In genomic region chr5:66694036-66694435, GRCh38 we compare ENCODE assay signal across 20 cellular contexts.
A peak's percentile ranks its signal among the peaks of the same experiment; 100 is the strongest.
DNase-seq lines count a peak whose midpoint lies in the region; ATAC-seq and TF ChIP-seq lines count a peak whose summit lies in the region.
"Had no signal": no experiment of that assay in that cellular context is flagged by ENCODE, and none has a peak within 500 bp of the region (broad histone marks: within the 10 kb centered on the region; RNA-seq: fewer than 3 reads in every experiment).

No MANE protein-coding gene starts in this region.

- H3K9me3 ChIP-seq in HEK293 (ENCODE audit: control insufficient read depth, insufficient read depth, low read depth, low read length), result no peaks in the 10 kb centered on the region
- H3K9me3 ChIP-seq in sigmoid colon, result no peaks in the 10 kb centered on the region
- H3K9me3 ChIP-seq: BLaER1 had no signal

- H3K27ac Mint-ChIP-seq in GM23338, result no peak overlapping the region
- H3K27ac Mint-ChIP-seq: CD14-positive monocyte; CD4-positive, alpha-beta memory T cell; IgD-negative memory B cell had no signal

- H3K9me2 ChIP-seq in GM23338 (ENCODE audit: insufficient read depth), result no peaks in the 10 kb centered on the region

- H3K4me2 ChIP-seq in GM23338, result no peak overlapping the region
- H3K4me2 ChIP-seq: BLaER1 had no signal

- H3K4me1 Mint-ChIP-seq in GM23338, result no peaks in the 10 kb centered on the region
- H3K4me1 Mint-ChIP-seq: CD14-positive monocyte; CD4-positive, alpha-beta memory T cell had no signal

- H3K4me3 ChIP-seq in HEK293 (ENCODE audit: low read depth, low read length), result no peak overlapping the region
- H3K4me3 ChIP-seq in GM23338, result no peak overlapping the region
- no peak overlapping the region for H3K4me3 ChIP-seq in sigmoid colon
- H3K4me3 ChIP-seq: BLaER1, GM12878 had no signal

- H3K4me3 Mint-ChIP-seq in GM23338, result no peak overlapping the region
- H3K4me3 Mint-ChIP-seq: CD14-positive monocyte; CD4-positive, alpha-beta memory T cell; IgD-negative memory B cell had no signal

- peaks cover 10% of the 10 kb centered on the region; the same call in 1 of the 2 replicates for H4K20me1 ChIP-seq in GM23338 (replicated peaks; ENCODE audit: insufficient read depth)
- H4K20me1 ChIP-seq: BLaER1 had no signal

- H2AFZ ChIP-seq in GM23338, result no peak overlapping the region

- POLR2A ChIA-PET in HEK293 (lab: Yijun Ruan, JAX), result no interaction called here

- TF ChIP-seq POLR2A in sigmoid colon (IDR thresholded peaks at IDR 0.05), result no peak

- no peak for TF ChIP-seq EP300 in sigmoid colon (IDR thresholded peaks at IDR 0.05)

- H3F3A ChIP-seq in GM23338 (replicated peaks; ENCODE audit: low read depth), result no peaks in the 10 kb centered on the region

- H3K4me1 ChIP-seq in HEK293 (ENCODE audit: control insufficient read depth, insufficient read depth, low read length) (0 out of 2 replicates have a peak, but pooled peaks cover 3% of the 10 kb centered on the region), GM23338 (ENCODE audit: insufficient read depth) (no peaks in the 10 kb centered on the region), sigmoid colon (no peaks in the 10 kb centered on the region)
- H3K4me1 ChIP-seq: BLaER1 had no signal

- H3K79me2 ChIP-seq in GM23338 (replicated peaks; ENCODE audit: insufficient read depth), result no peaks in the 10 kb centered on the region

- ATAC-seq in GM23338, result no peak
- ATAC-seq: GM12878, HCT116, HepG2 had no signal

- peak; percentile 39 for DNase-seq in Daoy (ENCODE audit: low read depth)
- peak; percentile 84 for DNase-seq in astrocyte of the hippocampus (ENCODE audit: low read depth, low spot score)
- DNase-seq in renal cortical epithelial cell (ENCODE audit: low read depth), result peak; percentile 79
- DNase-seq in GM23338 (ENCODE audit: low spot score), result no peak
- DNase-seq in NCI-H524 treated with DMSO at 0.1 percent for 48 hours (lab: John Stamatoyannopoulos, UW), result no peak
- no peak for DNase-seq in sigmoid colon
- DNase-seq: 8988T; CD4-positive, alpha-beta memory T cell; DMS153; DMS79; EL; GOT3; H7 had no signal

- CTCF ChIA-PET in HEK293 (lab: Yijun Ruan, JAX), result no interaction called here

- peaks cover 6% of the 10 kb centered on the region for H3K27me3 Mint-ChIP-seq in GM23338 (ENCODE audit: insufficient read depth, low read depth, poor library complexity)

- no peaks in the 10 kb centered on the region for H3K36me3 ChIP-seq in HEK293 (ENCODE audit: control insufficient read depth in 2 of 2, insufficient read depth in 1 of 2, low read length in 2 of 2)
- no peaks in the 10 kb centered on the region for H3K36me3 ChIP-seq in GM23338 (ENCODE audit: insufficient read depth)
- H3K36me3 ChIP-seq in sigmoid colon, result no peaks in the 10 kb centered on the region
- H3K36me3 ChIP-seq: BLaER1 had no signal

- H3K36me3 Mint-ChIP-seq in GM23338 (ENCODE audit: low read depth), result no peaks in the 10 kb centered on the region
- H3K36me3 Mint-ChIP-seq: CD14-positive monocyte; CD4-positive, alpha-beta memory T cell had no signal

- WGBS in sigmoid colon, 2 donors, result 92 to 93% methylated on average over 3 of the region's 3 CpGs

- H3K27me3 ChIP-seq in GM23338 (ENCODE audit: insufficient read depth), result peaks cover 9% of the 10 kb centered on the region
- H3K27me3 ChIP-seq in sigmoid colon, result no peaks in the 10 kb centered on the region
- H3K27me3 ChIP-seq: BLaER1 had no signal

- no peaks in the 10 kb centered on the region; the same call in 2 of the 3 replicates for H3K9me3 Mint-ChIP-seq in GM23338

- intact Hi-C loops in sigmoid colon (cut with DNase I), result no loop called here

- H3K27ac ChIP-seq in HEK293 (ENCODE audit: extremely low read depth, low read depth, low read length), result no peak overlapping the region
- no peak overlapping the region for H3K27ac ChIP-seq in GM23338 (ENCODE audit: low read depth)
- H3K27ac ChIP-seq in sigmoid colon, result no peak overlapping the region
- H3K27ac ChIP-seq: BLaER1 had no signal

- TF ChIP-seq CTCF in HEK293 (tag by site-specific recombination; IDR thresholded peaks at IDR 0.05), result no peak
- TF ChIP-seq CTCF in GM23338 (conservative IDR thresholded peaks at IDR 0.05; ENCODE audit: low read depth in 2 of 2), result no peak
- TF ChIP-seq CTCF in sigmoid colon (IDR thresholded peaks at IDR 0.05), result no peak

TF ChIP-seq in HEK293, 187 proteins besides CTCF, POLR2A, EP300 and RAD21:
- TF ChIP-seq HOXD13 (CRISPR knock-in tag; IDR thresholded peaks at IDR 0.05; ENCODE audit: borderline replicate concordance) (no peak), GLIS1 (tag by site-specific recombination; IDR thresholded peaks at IDR 0.05) (peak; percentile 31; the same call in 1 of the 2 replicates)
TF ChIP-seq in HEK293: peak in this region for 1.

TF ChIP-seq in GM23338, 12 proteins besides CTCF, POLR2A, EP300 and RAD21 (continues in another document):
- TF ChIP-seq STAT1 (IDR thresholded peaks at IDR 0.05; ENCODE audit: unreplicated experiment) (no peak), ZNF114 (CRISPR knock-in tag; IDR thresholded peaks at IDR 0.05) (no peak), ZNF331 (CRISPR knock-in tag; IDR thresholded peaks at IDR 0.05; ENCODE audit: low read depth) (no peak), REST (IDR thresholded peaks at IDR 0.05; ENCODE audit: unreplicated experiment) (no peak), EZH2 (IDR thresholded peaks at IDR 0.05; ENCODE audit: low read depth, unreplicated experiment) (no peak), NANOG (IDR thresholded peaks at IDR 0.05; ENCODE audit: borderline replicate concordance) (no peak)

Comparison
In these comparisons a context has a peak if more than half of its experiments do, and no peak if none do; other contexts are left out.
1. DNase-seq: peak in Daoy (single experiment), astrocyte of the hippocampus (single experiment) and renal cortical epithelial cell (single experiment); none in GM23338 (single experiment), NCI-H524 treated with DMSO at 0.1 percent for 48 hours (single experiment) and sigmoid colon (single experiment).